Comparison of ENCODE assay signal across 8 cellular contexts in genomic region chr6:139370707-139371345, GRCh38. TPM values are rescaled to one million over a fixed set of nuclear protein-coding genes. Genes with fewer than 3 reads are reported as not detected.
A peak's percentile ranks its signal among the peaks of the same experiment; 100 is the strongest.
DNase-seq lines count a peak whose midpoint lies in the region; ATAC-seq lines count a peak whose summit lies in the region.

No MANE protein-coding gene starts in this region.

- H3K27me3 ChIP-seq in stomach smooth muscle (ENCODE audit: control insufficient read depth in 1 of 2, insufficient read depth in 2 of 2, low read length in 2 of 2) = no peaks in the 10 kb centered on the region

- no peaks in the 10 kb centered on the region for H3K27me3 Mint-ChIP-seq in activated CD4-positive, alpha-beta T cell treated with anti-CD3 and anti-CD28 coated beads for 36 hours
- no peaks in the 10 kb centered on the region for H3K27me3 Mint-ChIP-seq in activated naive CD8-positive, alpha-beta T cell

- peaks cover 30% of the 10 kb centered on the region for H3K36me3 Mint-ChIP-seq in activated CD4-positive, alpha-beta T cell treated with anti-CD3 and anti-CD28 coated beads for 36 hours (ENCODE audit: low read depth)
- no peaks in the 10 kb centered on the region for H3K36me3 Mint-ChIP-seq in activated naive CD8-positive, alpha-beta T cell

- peak overlapping the region in 1 of 2 donors; percentile 77 for H3K9ac ChIP-seq in stomach smooth muscle (ENCODE audit: low read length in 2 of 2)

- ATAC-seq in activated CD4-positive, alpha-beta T cell treated with anti-CD3 and anti-CD28 coated beads for 36 hours = no peak
- no peak for ATAC-seq in HG02798 (IDR thresholded peaks at IDR 0.05; ENCODE audit: poor library complexity, unreplicated experiment)

- no peak overlapping the region for H3K27ac ChIP-seq in stomach smooth muscle (ENCODE audit: low read length)

- no peaks in the 10 kb centered on the region for H3K9me3 ChIP-seq in stomach smooth muscle (ENCODE audit: control insufficient read depth in 2 of 2, low read length in 2 of 2)

- H3K4me3 ChIP-seq in stomach smooth muscle (ENCODE audit: low read length in 2 of 2) = peak overlapping the region; percentile 96 to 99

- H3K4me1 ChIP-seq in stomach smooth muscle (ENCODE audit: control insufficient read depth, insufficient read depth, low read length) = peaks cover 6% of the 10 kb centered on the region

- DNase-seq in activated CD4-positive, alpha-beta T cell treated with anti-CD3 and anti-CD28 coated beads for 36 hours = no peak
- DNase-seq in activated CD4-positive, alpha-beta T cell treated with anti-CD3 and anti-CD28 coated beads, Interleukin-2, amount 50 U/mL, for 48 hours = no peak
- DNase-seq in inferior parietal cortex (ENCODE audit: extremely low spot score) = peak; percentile 28
- DNase-seq in glomerular visceral epithelial cell (ENCODE audit: extremely low spot score) = no peak
- DNase-seq in DMS153 treated with DMSO at 0.1 percent for 48 hours (lab: John Stamatoyannopoulos, UW; ENCODE audit: unreplicated experiment) = no peak

- H3K9me3 Mint-ChIP-seq in activated CD4-positive, alpha-beta T cell treated with anti-CD3 and anti-CD28 coated beads for 36 hours (ENCODE audit: low read depth) = no peaks in the 10 kb centered on the region
- no peaks in the 10 kb centered on the region for H3K9me3 Mint-ChIP-seq in activated naive CD8-positive, alpha-beta T cell (ENCODE audit: low read depth)

- CTCF ChIA-PET in activated CD4-positive, alpha-beta T cell treated with anti-CD3 and anti-CD28 coated beads for 36 hours (lab: Charles Lee) = interaction anchor here (0.6 to 7.7 kb wide), 15 partner anchors 10 to 569 kb away, joined by 3 to 94 read pairs (median 6); no protein-coding TSS in a partner anchor

- H3K4me3 Mint-ChIP-seq in activated CD4-positive, alpha-beta T cell treated with anti-CD3 and anti-CD28 coated beads for 36 hours = peak overlapping the region; percentile 99
- peak overlapping the region; percentile 100 for H3K4me3 Mint-ChIP-seq in activated naive CD8-positive, alpha-beta T cell

- intact Hi-C loops in activated CD4-positive, alpha-beta T cell treated with anti-CD3 and anti-CD28 coated beads for 36 hours (cut with DNase I, micrococcal nuclease) = loop anchor here (2.0 to 10.0 kb wide), 7 partner anchors 344 to 1554 kb away; partner anchors contain the start of genes ABRACL (in 1 of the 2) and REPS1 (in 1 of the 2)

- peaks cover 4 to 20% of the 10 kb centered on the region in 2 donors for H3K36me3 ChIP-seq in stomach smooth muscle (ENCODE audit: control insufficient read depth in 2 of 2, insufficient read depth in 2 of 2, low read length in 2 of 2)

- POLR2A ChIA-PET in activated CD4-positive, alpha-beta T cell treated with anti-CD3 and anti-CD28 coated beads for 36 hours (lab: Charles Lee) = interaction anchor here (0.7 to 0.8 kb wide), 2 partner anchors 209 to 382 kb away, joined by 6 to 11 read pairs; no protein-coding TSS in a partner anchor

- peak overlapping the region; percentile 49 for H3K27ac Mint-ChIP-seq in activated CD4-positive, alpha-beta T cell treated with anti-CD3 and anti-CD28 coated beads for 36 hours
- H3K27ac Mint-ChIP-seq in activated naive CD8-positive, alpha-beta T cell = peak overlapping the region; percentile 92

- H3K4me1 Mint-ChIP-seq in activated CD4-positive, alpha-beta T cell treated with anti-CD3 and anti-CD28 coated beads for 36 hours = peaks cover 37% of the 10 kb centered on the region
- peaks cover 55% of the 10 kb centered on the region for H3K4me1 Mint-ChIP-seq in activated naive CD8-positive, alpha-beta T cell (ENCODE audit: low read depth)

RNA-seq across cellular contexts. Expression of gene CITED2, which starts 3.6 kb away (rescaled TPM):
- total RNA-seq in activated CD4-positive, alpha-beta T cell treated with anti-CD3 and anti-CD28 coated beads for 36 hours = 10 to 100 TPM; 45.1 to 58.1 TPM
